9 cellular contexts compared by ENCODE assay signal in genomic region chr3:51340311-51340829, GRCh38. TPM values are rescaled to one million over a fixed set of nuclear protein-coding genes. Genes with fewer than 3 reads are reported as not detected.
DNase-seq lines count a peak whose midpoint lies in the region; ATAC-seq, FAIRE-seq and TF ChIP-seq lines count a peak whose summit lies in the region.
"Had no signal": no experiment of that assay in that cellular context is flagged by ENCODE, and none has a peak within 500 bp of the region (broad histone marks: within the 10 kb centered on the region; RNA-seq: fewer than 3 reads in every experiment).

No MANE protein-coding gene starts in this region.

- no peak overlapping the region for H3K56ac ChIP-seq in H1 (replicated peaks; ENCODE audit: insufficient read length, low read depth, low read length)

- H2BK120ac ChIP-seq in H1 (replicated peaks; ENCODE audit: low read depth, low read length): no peak overlapping the region

- no peak overlapping the region for H2BK12ac ChIP-seq in H1 (ENCODE audit: low read depth, low read length)

- H4K20me1 ChIP-seq in H1 (replicated peaks in 1 of 2; ENCODE audit: control insufficient read depth in 1 of 2, insufficient read depth in 2 of 2, low read length in 2 of 2): no peaks in the 10 kb centered on the region
- H4K20me1 ChIP-seq in OCI-LY7 (ENCODE audit: insufficient read depth, low read length): no peaks in the 10 kb centered on the region

- H2BK5ac ChIP-seq in H1 (ENCODE audit: low read depth, low read length): no peak overlapping the region

- no peak for TF ChIP-seq POLR2A in H1 (IDR thresholded peaks at IDR 0.05; ENCODE audit: control extremely low read depth in 1 of 2, low read depth in 2 of 2, low read length in 2 of 2)

- H3K4me3 ChIP-seq in H1 (ENCODE audit: extremely low read depth in 1 of 4, insufficient read depth in 2 of 4, low read depth in 3 of 4, low read length in 4 of 4) (no peak overlapping the region), OCI-LY7 (ENCODE audit: low read depth, low read length, poor library complexity, severe bottlenecking) (no peak overlapping the region)

- no peaks in the 10 kb centered on the region for H3K79me1 ChIP-seq in H1 (ENCODE audit: low read depth, low read length)

- no peaks in the 10 kb centered on the region for H3K9me3 ChIP-seq in H1 (ENCODE audit: insufficient read depth in 2 of 2, low read depth in 1 of 2, low read length in 1 of 2)
- H3K9me3 ChIP-seq in OCI-LY7 (ENCODE audit: low read length): no peaks in the 10 kb centered on the region

- no peaks in the 10 kb centered on the region for H3K9me3 Mint-ChIP-seq in mesothelial cell of epicardium
- H3K9me3 Mint-ChIP-seq: IgD-negative memory B cell had no signal

- no peak overlapping the region for H4K91ac ChIP-seq in H1 (replicated peaks; ENCODE audit: insufficient read length, low read length)

- no peak overlapping the region for H2BK20ac ChIP-seq in H1 (ENCODE audit: low read length)

- H3K4ac ChIP-seq in H1 (replicated peaks; ENCODE audit: insufficient read length, low read depth, low read length): no peak overlapping the region

- H2AK5ac ChIP-seq in H1 (ENCODE audit: low read depth, low read length): no peak overlapping the region

- no peak overlapping the region for H3K4me3 Mint-ChIP-seq in mesothelial cell of epicardium
- H3K4me3 Mint-ChIP-seq: IgD-negative memory B cell had no signal

- TF ChIP-seq EP300 in H1 (IDR thresholded peaks at IDR 0.05; ENCODE audit: borderline replicate concordance in 1 of 2, low read depth in 2 of 2, low read length in 2 of 2): no peak

- H3K23me2 ChIP-seq in H1 (ENCODE audit: low read depth, low read length): no peaks in the 10 kb centered on the region

- peaks cover 13% of the 10 kb centered on the region for H3K4me1 Mint-ChIP-seq in mesothelial cell of epicardium
- H3K4me1 Mint-ChIP-seq: IgD-negative memory B cell had no signal

- H3K4me2 ChIP-seq in H1 (ENCODE audit: insufficient read depth in 1 of 2, low read depth in 2 of 2, low read length in 2 of 2) (no peak overlapping the region), OCI-LY7 (ENCODE audit: low read length) (no peak overlapping the region)

- ATAC-seq in HG03457 (IDR thresholded peaks at IDR 0.05; ENCODE audit: unreplicated experiment): no peak
- ATAC-seq in GM21576 (IDR thresholded peaks at IDR 0.05; ENCODE audit: unreplicated experiment): no peak

- intact Hi-C loops in OCI-LY7 (cut with micrococcal nuclease; ENCODE audit: unreplicated experiment): no loop called here

- no peak overlapping the region for H3K14ac ChIP-seq in H1 (ENCODE audit: insufficient read length)

- no peaks in the 10 kb centered on the region for H3K27me3 ChIP-seq in H1 (replicated peaks in 1 of 4; ENCODE audit: control insufficient read depth in 3 of 4, extremely low read depth in 1 of 4, insufficient read depth in 3 of 4, low read length in 3 of 4)

- H2AFZ ChIP-seq in H1 (ENCODE audit: low read length) (no peak overlapping the region), OCI-LY7 (ENCODE audit: low read length) (no peak overlapping the region)

- POLR2A ChIA-PET in H1 (lab: Charles Lee; ENCODE audit: partially characterized antibody) (interaction anchor here (0.6 to 0.9 kb wide), 3 partner anchors 8 to 686 kb away, joined by 3 read pairs; no protein-coding TSS in a partner anchor), OCI-LY7 (lab: Charles Lee) (interaction anchor here (0.6 kb wide), 2 partner anchors 139 to 142 kb away, joined by 3 to 4 read pairs; no protein-coding TSS in a partner anchor)

- DNase-seq in ACHN (peak; percentile 82), M059J (ENCODE audit: low read depth) (peak; percentile 92), H1 (ENCODE audit: low read depth in 1 of 2, low spot score in 2 of 2) (peak in 1 of 2 experiments; percentile 33), mesothelial cell of epicardium (ENCODE audit: low spot score in 2 of 2, unreplicated experiment in 2 of 2) (no peak), KBM-7 (no peak), OCI-LY7 (ENCODE audit: low spot score) (no peak)

- H3K18ac ChIP-seq in H1 (ENCODE audit: extremely low read depth, low read length): no peak overlapping the region

- CTCF ChIA-PET in H1 (lab: Charles Lee; ENCODE audit: partially characterized antibody): interaction anchor here (0.9 to 2.2 kb wide), 7 partner anchors 9 to 726 kb away, joined by 3 to 5 read pairs (median 5); partner anchors contain the start of gene DOCK3
- CTCF ChIA-PET in OCI-LY7 (lab: Charles Lee; ENCODE audit: unreplicated experiment): no interaction called here

- TF ChIP-seq CTCF in H1 (IDR thresholded peaks at IDR 0.05; ENCODE audit: control extremely low read depth in 1 of 3, insufficient read depth in 1 of 3, low read depth in 1 of 3, low read length in 3 of 3) (no peak), mesothelial cell of epicardium (IDR thresholded peaks at IDR 0.05; ENCODE audit: unreplicated experiment) (no peak), OCI-LY7 (conservative IDR thresholded peaks at IDR 0.05; ENCODE audit: low read length) (no peak)

- BruUV-seq in OCI-LY7 (replicated peaks; lab: Mats Ljungman, UMichigan): no TSS peak

- H3K27ac Mint-ChIP-seq in mesothelial cell of epicardium: peak overlapping the region; percentile 89
- H3K27ac Mint-ChIP-seq: IgD-negative memory B cell had no signal

- no peak overlapping the region for H4K5ac ChIP-seq in H1 (ENCODE audit: insufficient read length, low read depth, low read length)

- no peak overlapping the region for H3K9ac ChIP-seq in H1 (replicated peaks in 1 of 4; ENCODE audit: extremely low read depth in 1 of 4, low read depth in 3 of 4, low read length in 3 of 4)

- H4K8ac ChIP-seq in H1 (ENCODE audit: extremely low read depth, insufficient read depth, low read length): no peak overlapping the region

- H3K79me2 ChIP-seq in H1 (ENCODE audit: control insufficient read depth in 1 of 2, insufficient read depth in 2 of 2, low read length in 2 of 2) (no peaks in the 10 kb centered on the region; a peak in 1 of 4 replicates), OCI-LY7 (ENCODE audit: insufficient read depth, low read depth, low read length) (no peaks in the 10 kb centered on the region)

- H3K36me3 ChIP-seq in H1 (ENCODE audit: control insufficient read depth in 2 of 4, insufficient read depth in 4 of 4, low read length in 3 of 4) (peaks cover 0 to 8% (median 4%) of the 10 kb centered on the region in 4 experiments; a peak in 3 of 8 replicates), OCI-LY7 (ENCODE audit: insufficient read depth, low read length) (no peaks in the 10 kb centered on the region)

- FAIRE-seq in H1 (lab: Jason Lieb, UNC): no peak

- WGBS in H1 (ENCODE audit: extremely low coverage in 1 of 2, insufficient coverage in 1 of 2, insufficient read length in 1 of 2, insufficient replicate concordance in 2 of 2, low coverage in 1 of 2, low lambda C conversion rate in 2 of 2, missing lambda C conversion rate in 1 of 2), 2 experiments: 86% methylated on average over 2 of the region's 2 CpGs; no CpG with 5 or more reads in 1 of the 2 experiments

- H2BK15ac ChIP-seq in H1 (ENCODE audit: low read length): no peak overlapping the region

- H3K27me3 Mint-ChIP-seq in mesothelial cell of epicardium (ENCODE audit: low read depth): no peaks in the 10 kb centered on the region

- no peak overlapping the region for H3K23ac ChIP-seq in H1 (ENCODE audit: insufficient read length)

- no peak for TF ChIP-seq RAD21 in H1 (IDR thresholded peaks at IDR 0.05 in 1 of 2, conservative IDR thresholded peaks at IDR 0.05 in 1 of 2; ENCODE audit: low read depth in 2 of 2, low read length in 2 of 2)

- H3K4me1 ChIP-seq in H1 (replicated peaks in 1 of 4; ENCODE audit: control insufficient read depth in 3 of 4, insufficient read depth in 4 of 4, low read length in 3 of 4): peaks cover 2 to 5% (median 3%) of the 10 kb centered on the region in 4 experiments; a peak in 5 of 7 replicates
- H3K4me1 ChIP-seq in OCI-LY7 (ENCODE audit: insufficient read depth, low read length, poor library complexity, severe bottlenecking): no peaks in the 10 kb centered on the region

- peaks cover 1% of the 10 kb centered on the region for H3K36me3 Mint-ChIP-seq in mesothelial cell of epicardium
- H3K36me3 Mint-ChIP-seq: IgD-negative memory B cell had no signal

- in situ Hi-C loops in ACHN (cut with HindIII; ENCODE audit: low pct_ligation_motif_present, low pct_unique_long_range_greater_than_20kb, low sequenced_read_pairs): no loop called here
- in situ Hi-C loops in KBM-7 (cut with MboI; ENCODE audit: low pct_unique_long_range_greater_than_20kb, low sequenced_read_pairs): no loop called here

- H3K27ac ChIP-seq in H1 (ENCODE audit: low read depth, low read length): no peak overlapping the region
- H3K27ac ChIP-seq in OCI-LY7 (ENCODE audit: low read depth, low read length, poor library complexity, severe bottlenecking): no peak overlapping the region

- H3K9me2 ChIP-seq in OCI-LY7 (ENCODE audit: insufficient read depth, low read length): no peaks in the 10 kb centered on the region

RNA-seq across cellular contexts. Expression of gene MANF, which starts 44.7 kb away (rescaled TPM):
- total RNA-seq in M059J (2014; rRNA removed; shearing (Covaris generic)): 190 and 279 TPM in 2 replicates
- total RNA-seq in H1 (2021; fragmentation: NEBNext Ultra II Directional; extraction: Animal tissue kit (Norgen Biotek cat#: 25700)): 159 and 175 TPM in 2 replicates
- polyA plus RNA-seq in H1 (2011; rRNA removed): 25.3 and 37.5 TPM in 2 replicates
- 61.1 TPM for polyA plus RNA-seq in H1 (2011; cell fraction: cytosol; rRNA removed)
- 12.3 TPM for polyA plus RNA-seq in H1 (2011; cell fraction: nucleus; rRNA removed)
- polyA plus RNA-seq in H1 (2012, experiment 1 of 2): 112 to 209 TPM (median 134 TPM) in 4 replicates
- 47.3 TPM for polyA plus RNA-seq in H1 (2012, experiment 2 of 2)
- polyA plus RNA-seq in H1 (2013, experiment 1 of 2): 193 TPM
- polyA plus RNA-seq in H1 (2013, experiment 2 of 2): 251 TPM
- 14.0 and 14.1 TPM in 2 replicates for polyA minus RNA-seq in H1 (2011; rRNA and poly(A)+ RNA removed)
- polyA minus RNA-seq in H1 (2011; cell fraction: cytosol; rRNA and poly(A)+ RNA removed): 22.5 TPM
- 15.0 TPM for polyA minus RNA-seq in H1 (2011; cell fraction: nucleus; rRNA and poly(A)+ RNA removed)
- 99.7 to 112 TPM (median 100 TPM) in 3 replicates for total RNA-seq in mesothelial cell of epicardium
- total RNA-seq in OCI-LY7 (2014; rRNA removed; shearing (Covaris generic)): 104 and 122 TPM in 2 replicates
- 98.6 and 117 TPM in 2 replicates for total RNA-seq in OCI-LY7 (2022)

RNA-seq across cellular contexts. Expression of gene RBM15B, which starts 50.7 kb away (rescaled TPM):
- 7.7 and 13.3 TPM in 2 replicates for total RNA-seq in M059J (2014; rRNA removed; shearing (Covaris generic))
- 59.1 and 60.9 TPM in 2 replicates for total RNA-seq in H1 (2021; fragmentation: NEBNext Ultra II Directional; extraction: Animal tissue kit (Norgen Biotek cat#: 25700))
- 22.2 and 30.1 TPM in 2 replicates for polyA plus RNA-seq in H1 (2011; rRNA removed)
- 28.2 TPM for polyA plus RNA-seq in H1 (2011; cell fraction: cytosol; rRNA removed)
- polyA plus RNA-seq in H1 (2011; cell fraction: nucleus; rRNA removed): 30.4 TPM
- 42.0 to 44.4 TPM (median 44.0 TPM) in 4 replicates for polyA plus RNA-seq in H1 (2012, experiment 1 of 2)
- polyA plus RNA-seq in H1 (2012, experiment 2 of 2): 36.6 TPM
- 30.4 TPM for polyA plus RNA-seq in H1 (2013, experiment 1 of 2)
- 30.7 TPM for polyA plus RNA-seq in H1 (2013, experiment 2 of 2)
- polyA minus RNA-seq in H1 (2011; rRNA and poly(A)+ RNA removed): 36.5 and 42.7 TPM in 2 replicates
- polyA minus RNA-seq in H1 (2011; cell fraction: cytosol; rRNA and poly(A)+ RNA removed): 32.4 TPM
- 42.7 TPM for polyA minus RNA-seq in H1 (2011; cell fraction: nucleus; rRNA and poly(A)+ RNA removed)
- total RNA-seq in mesothelial cell of epicardium (68.3 to 68.8 TPM (median 68.7 TPM) in 3 replicates), OCI-LY7 (2022) (37.4 and 37.6 TPM in 2 replicates)
- total RNA-seq in OCI-LY7 (2014; rRNA removed; shearing (Covaris generic)): 30.5 and 34.2 TPM in 2 replicates

Comparison
In these comparisons a context has a peak if more than half of its experiments do, and no peak if none do; other contexts are left out.
1. DNase-seq: peak in ACHN (single experiment) and M059J (single experiment); none in mesothelial cell of epicardium (0 of 2), KBM-7 (single experiment) and OCI-LY7 (single experiment).